Comparison of ENCODE assay signal across 22 cellular contexts in the genomic region with DNA sequence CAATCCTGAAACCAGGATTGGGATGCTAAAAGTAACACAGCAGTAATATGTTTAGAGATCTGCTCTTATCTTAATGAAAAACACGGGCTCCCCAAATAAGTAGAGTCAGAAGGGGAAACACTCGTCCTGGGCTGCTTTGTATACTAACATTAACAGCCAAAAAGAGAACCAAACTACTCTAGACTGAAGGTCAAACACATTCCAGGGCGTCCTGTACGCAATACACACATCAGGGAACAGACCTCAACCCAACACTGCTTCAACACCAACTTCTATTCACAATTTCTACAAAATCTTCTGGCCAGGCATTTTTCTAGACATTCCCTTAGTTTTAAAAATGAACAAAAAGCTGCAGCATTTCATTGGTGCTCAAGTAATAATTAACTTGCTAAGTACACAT. TPM values are rescaled to one million over a fixed set of nuclear protein-coding genes. Genes with fewer than 3 reads are reported as not detected.
A peak's percentile ranks its signal among the peaks of the same experiment; 100 is the strongest.
DNase-seq lines count a peak whose midpoint lies in the region; ATAC-seq and TF ChIP-seq lines count a peak whose summit lies in the region.
"Had no signal": no experiment of that assay in that cellular context is flagged by ENCODE, and none has a peak within 500 bp of the region (broad histone marks: within the 10 kb centered on the region; RNA-seq: fewer than 3 reads in every experiment).

No MANE protein-coding gene starts in this region.

- H3K9me3 ChIP-seq in heart right ventricle: no peaks in the 10 kb centered on the region
- no peaks in the 10 kb centered on the region for H3K9me3 ChIP-seq in endodermal cell (ENCODE audit: control insufficient read depth, low read length)
- H3K9me3 ChIP-seq in tibial artery: no peaks in the 10 kb centered on the region
- H3K9me3 ChIP-seq: mucosa of descending colon had no signal

- H3K27me3 ChIP-seq in heart right ventricle (no peaks in the 10 kb centered on the region), endodermal cell (ENCODE audit: control insufficient read depth, insufficient read depth, low read length, poor library complexity, severe bottlenecking) (no peaks in the 10 kb centered on the region), tibial artery (no peaks in the 10 kb centered on the region)
- H3K27me3 ChIP-seq: BLaER1 treated with 17β-estradiol and CSF1 and Interleukin-3, amounts not matched to agents 10 nM and 100 nM had no signal

- H3K4me3 Mint-ChIP-seq in endodermal cell: no peak overlapping the region
- H3K4me3 Mint-ChIP-seq in nephron: peak overlapping the region; percentile 5 to 32 (median 16)
- H3K4me3 Mint-ChIP-seq in natural killer cell: no peak overlapping the region
- H3K4me3 Mint-ChIP-seq: activated CD4-positive, alpha-beta memory T cell treated with anti-CD3 and anti-CD28 coated beads, Interleukin-2, amount 10 ng/mL, durations not matched to agents 7 days and 5 days; activated naive CD8-positive, alpha-beta T cell treated with anti-CD3 and anti-CD28 coated beads for 36 hours had no signal

- H3K27ac ChIP-seq in heart right ventricle: peak overlapping the region in 9 of 10 donors; percentile 61 to 90 (median 83)
- peak overlapping the region; percentile 61 for H3K27ac ChIP-seq in endodermal cell (ENCODE audit: low read depth, low read length)
- H3K27ac ChIP-seq in tibial artery: peak overlapping the region; percentile 85 to 86
- H3K27ac ChIP-seq: BLaER1 treated with 17β-estradiol and CSF1 and Interleukin-3, amounts not matched to agents 10 nM and 100 nM; parathyroid adenoma had no signal

- DNase-seq in heart right ventricle: no peak
- no peak for DNase-seq in Right ventricle myocardium inferior (ENCODE audit: missing footprints)
- DNase-seq in endodermal cell: no peak
- DNase-seq in tibial artery: no peak
- no peak for DNase-seq in natural killer cell
- DNase-seq in activated CD8-positive, alpha-beta memory T cell treated with anti-CD3 and anti-CD28 coated beads, Interleukin-2, amount 50 U/mL, for 48 hours: no peak
- DNase-seq in DMS79 (lab: John Stamatoyannopoulos, UW): no peak
- DNase-seq: activated CD4-positive, alpha-beta memory T cell treated with anti-CD3 and anti-CD28 coated beads, Interleukin-2, amount 10 ng/mL, durations not matched to agents 7 days and 5 days; activated naive CD8-positive, alpha-beta T cell treated with anti-CD3 and anti-CD28 coated beads for 36 hours; activated T-cell treated with anti-CD3 and anti-CD28 coated beads, Interleukin-2, amount 50 U/mL, for 48 hours; caudate nucleus; effector memory CD4-positive, alpha-beta T cell; hypothalamus; NCI-H1092; NCI-H524 treated with DMSO at 0.1 percent for 48 hours; T-helper 2 cell; trophoblast cell had no signal

- intact Hi-C loops in heart right ventricle (cut with DNase I): no loop called here
- intact Hi-C loops in Right ventricle myocardium inferior (cut with DNase I): no loop called here
- intact Hi-C loops in tibial artery (cut with DNase I; ENCODE audit: low total_unique reads): no loop called here
- intact Hi-C loops in natural killer cell (cut with micrococcal nuclease): no loop called here

- H3K4me1 ChIP-seq in heart right ventricle: peaks cover 2 to 78% (median 54%) of the 10 kb centered on the region in 9 donors
- peaks cover 14% of the 10 kb centered on the region for H3K4me1 ChIP-seq in endodermal cell (ENCODE audit: control insufficient read depth, insufficient read depth, low read length)
- H3K4me1 ChIP-seq in tibial artery: peaks cover 0 to 77% (median 54%) of the 10 kb centered on the region in 4 donors
- H3K4me1 ChIP-seq: parathyroid adenoma had no signal

- no peaks in the 10 kb centered on the region for H3K9me3 Mint-ChIP-seq in endodermal cell
- H3K9me3 Mint-ChIP-seq in nephron: no peaks in the 10 kb centered on the region
- peaks cover 6 to 10% of the 10 kb centered on the region in 2 donors for H3K9me3 Mint-ChIP-seq in natural killer cell
- H3K9me3 Mint-ChIP-seq: activated naive CD8-positive, alpha-beta T cell treated with anti-CD3 and anti-CD28 coated beads for 36 hours had no signal

- H3K4me3 ChIP-seq in heart right ventricle: no peak overlapping the region
- H3K4me3 ChIP-seq in endodermal cell (ENCODE audit: low read length): no peak overlapping the region
- no peak overlapping the region for H3K4me3 ChIP-seq in tibial artery
- H3K4me3 ChIP-seq: BLaER1 treated with 17β-estradiol and CSF1 and Interleukin-3, amounts not matched to agents 10 nM and 100 nM; mucosa of descending colon had no signal

- no peak for TF ChIP-seq CTCF in heart right ventricle (IDR thresholded peaks at IDR 0.05)
- no peak for TF ChIP-seq CTCF in endodermal cell (conservative IDR thresholded peaks at IDR 0.05)
- no peak for TF ChIP-seq CTCF in nephron (IDR thresholded peaks at IDR 0.05; ENCODE audit: unreplicated experiment in 3 of 3)
- TF ChIP-seq CTCF in tibial artery (IDR thresholded peaks at IDR 0.05): no peak
- no peak for TF ChIP-seq CTCF in natural killer cell (IDR thresholded peaks at IDR 0.05)

- H3K36me3 ChIP-seq in heart right ventricle (peaks cover 0 to 13% (median under 1%) of the 10 kb centered on the region in 9 donors), endodermal cell (ENCODE audit: control insufficient read depth, insufficient read depth, low read length) (peaks cover 29% of the 10 kb centered on the region), tibial artery (peaks cover 6 to 10% (median 10%) of the 10 kb centered on the region in 3 donors)

- no peak overlapping the region for H3K9ac ChIP-seq in endodermal cell (ENCODE audit: extremely low read depth, low read length, poor library complexity, severe bottlenecking)
- H3K9ac ChIP-seq: BLaER1 treated with 17β-estradiol and CSF1 and Interleukin-3, amounts not matched to agents 10 nM and 100 nM; parathyroid adenoma had no signal

- H3K27me3 Mint-ChIP-seq in endodermal cell (ENCODE audit: insufficient read depth) (no peaks in the 10 kb centered on the region), nephron (ENCODE audit: low read depth) (no peaks in the 10 kb centered on the region), natural killer cell (ENCODE audit: low read depth in 2 of 2) (no peaks in the 10 kb centered on the region)
- H3K27me3 Mint-ChIP-seq: activated CD4-positive, alpha-beta memory T cell treated with anti-CD3 and anti-CD28 coated beads, Interleukin-2, amount 10 ng/mL, durations not matched to agents 7 days and 5 days; activated naive CD8-positive, alpha-beta T cell treated with anti-CD3 and anti-CD28 coated beads for 36 hours had no signal

- ATAC-seq in heart right ventricle: no peak
- no peak for ATAC-seq in Right ventricle myocardium inferior
- ATAC-seq in natural killer cell: no peak
- ATAC-seq: HCT116 had no signal

- H3K36me3 Mint-ChIP-seq in endodermal cell (ENCODE audit: low read depth): peaks cover 21% of the 10 kb centered on the region
- H3K36me3 Mint-ChIP-seq in nephron (ENCODE audit: low read depth): peaks cover 68% of the 10 kb centered on the region
- no peaks in the 10 kb centered on the region for H3K36me3 Mint-ChIP-seq in natural killer cell
- H3K36me3 Mint-ChIP-seq: activated naive CD8-positive, alpha-beta T cell treated with anti-CD3 and anti-CD28 coated beads for 36 hours had no signal

- peaks cover 22% of the 10 kb centered on the region for H3K4me1 Mint-ChIP-seq in endodermal cell
- H3K4me1 Mint-ChIP-seq in nephron: peaks cover 78% of the 10 kb centered on the region
- no peaks in the 10 kb centered on the region for H3K4me1 Mint-ChIP-seq in natural killer cell
- H3K4me1 Mint-ChIP-seq: activated CD4-positive, alpha-beta memory T cell treated with anti-CD3 and anti-CD28 coated beads, Interleukin-2, amount 10 ng/mL, durations not matched to agents 7 days and 5 days; activated naive CD8-positive, alpha-beta T cell treated with anti-CD3 and anti-CD28 coated beads for 36 hours had no signal

- H3K27ac Mint-ChIP-seq in endodermal cell: no peak overlapping the region
- H3K27ac Mint-ChIP-seq in nephron: peak overlapping the region; percentile 56 to 98 (median 96)
- H3K27ac Mint-ChIP-seq in natural killer cell: no peak overlapping the region
- H3K27ac Mint-ChIP-seq: activated CD4-positive, alpha-beta memory T cell treated with anti-CD3 and anti-CD28 coated beads, Interleukin-2, amount 10 ng/mL, durations not matched to agents 7 days and 5 days; activated naive CD8-positive, alpha-beta T cell treated with anti-CD3 and anti-CD28 coated beads for 36 hours had no signal

- WGBS in heart right ventricle, 2 donors: 18 to 39% methylated on average over 4 of the region's 4 CpGs
- WGBS in endodermal cell (ENCODE audit: insufficient coverage in 1 of 2, insufficient read length in 1 of 2), 2 experiments: 60 to 94% methylated on average over 1 to 4 of the region's 4 CpGs

RNA-seq across cellular contexts. Expression of gene FAT1, which starts 21.4 kb away (rescaled TPM):
- total RNA-seq in heart right ventricle (100 to 1,000 TPM in 3 of 10 donors, 10 to 100 TPM in 7; 48.5 to 131 (median 82.8) TPM), Right ventricle myocardium inferior (55.2 TPM), endodermal cell (10 to 100 TPM; 66.6 to 77.8 TPM), natural killer cell (not detected)
- 10 to 100 TPM; 20.4 to 43.2 TPM for polyA plus RNA-seq in heart right ventricle
- polyA plus RNA-seq in endodermal cell (2013, experiment 1 of 2): 68.7 TPM
- polyA plus RNA-seq in endodermal cell (2013, experiment 2 of 2): 67.9 TPM

Comparison
In these comparisons a context has a peak if more than half of its experiments do, and no peak if none do; other contexts are left out.
1. H3K27ac Mint-ChIP-seq: peak in nephron (3 of 3); none in endodermal cell (single experiment) and natural killer cell (0 of 2).
2. H3K4me3 Mint-ChIP-seq: peak in nephron (3 of 3); none in endodermal cell (single experiment) and natural killer cell (single experiment).
3. RNA of gene FAT1, which starts 21.4 kb away (total RNA-seq): 48.5 to 131 TPM in heart right ventricle, 66.6 to 77.8 TPM in endodermal cell and 55.2 TPM in Right ventricle myocardium inferior (single experiment); not detected in natural killer cell; every median in the first group is over 10 times any median in the second.
4. Peak in every context shown above with its lines, with median percentiles within 50 percentile points of each other: H3K27ac ChIP-seq.